Comparison of ENCODE assay signal across 20 cellular contexts in genomic region chr15:72562878-72563277, GRCh38.
"Had no signal": no experiment of that assay in that cellular context is flagged by ENCODE, and none has a peak within 500 bp of the region (broad histone marks: within the 10 kb centered on the region; RNA-seq: fewer than 3 reads in every experiment).

No MANE protein-coding gene starts in this region.

- ATAC-seq: foreskin keratinocyte; lower lobe of right lung; naive thymus-derived CD8-positive, alpha-beta T cell; right cardiac atrium had no signal

- H3K27me3 Mint-ChIP-seq: naive thymus-derived CD8-positive, alpha-beta T cell had no signal

- H3K36me3 ChIP-seq: prostate gland had no signal

- H3K27ac ChIP-seq: esophagus squamous epithelium, foreskin keratinocyte, lower lobe of right lung, prostate gland, testis, WERI-Rb-1 had no signal

- H3K9me3 ChIP-seq: esophagus squamous epithelium, lower lobe of right lung, prostate gland, testis had no signal

- DNase-seq: activated CD4-positive, alpha-beta T cell treated with anti-CD3 and anti-CD28 coated beads for 1 hour; activated CD4-positive, alpha-beta T cell treated with anti-CD3 and anti-CD28 coated beads, Interleukin-2, amount 50 U/mL, for 48 hours; activated effector memory CD4-positive, alpha-beta T cell treated with Interleukin-2 at 50 U/mL for 16 hours; activated naive CD4-positive, alpha-beta T cell treated with anti-CD3 and anti-CD28 coated beads, Interleukin-2, amount 50 U/mL, for 16 hours; activated T-cell treated with anti-CD3 and anti-CD28 coated beads, Interleukin-2, amount 50 U/mL, for 48 hours; effector memory CD4-positive, alpha-beta T cell; esophagus squamous epithelium; foreskin keratinocyte; hypothalamus; islet precursor cell; lower lobe of right lung; naive thymus-derived CD8-positive, alpha-beta T cell; right cardiac atrium; small intestine; stimulated activated CD4-positive, alpha-beta T cell treated with anti-CD3 and anti-CD28 coated beads, Interleukin-15, amount 100 ng/mL, for 24 hours; stimulated activated CD4-positive, alpha-beta T cell treated with anti-CD3 and anti-CD28 coated beads, Interleukin-4, amount 100 ng/mL, for 1 hour; T-helper 2 cell; testis; WERI-Rb-1 had no signal

- H3K4me3 Mint-ChIP-seq: naive thymus-derived CD8-positive, alpha-beta T cell had no signal

- H3K4me1 ChIP-seq: esophagus squamous epithelium, foreskin keratinocyte, lower lobe of right lung, prostate gland, testis had no signal

- H3K4me3 ChIP-seq: esophagus squamous epithelium, lower lobe of right lung, prostate gland, testis had no signal

- H3K9me3 Mint-ChIP-seq: naive thymus-derived CD8-positive, alpha-beta T cell had no signal
